In genomic region chr13:52010890-52011689, GRCh38 we compare ENCODE assay signal across 8 cellular contexts. TPM values are rescaled to one million over a fixed set of nuclear protein-coding genes. Genes with fewer than 3 reads are reported as not detected.
DNase-seq lines count a peak whose midpoint lies in the region; TF ChIP-seq lines count a peak whose summit lies in the region.

TSS of gene ATP7B (minus strand) at chr13:52011450. CDS start at chr13:52011337, 113 bp downstream.

- H3K4me1 ChIP-seq in fibroblast of lung (ENCODE audit: control insufficient read depth, extremely low read depth, insufficient read depth, low read length), result peaks cover 4% of the 10 kb centered on the region

- peak within 1 kb of the TSS; percentile 66 for H3K9ac ChIP-seq in fibroblast of lung (ENCODE audit: insufficient read depth, low read length)

- no peaks in the 10 kb centered on the region for H3K36me3 ChIP-seq in fibroblast of lung (ENCODE audit: control insufficient read depth, insufficient read depth, low read length)

- H3K4me3 Mint-ChIP-seq in nephron, result peak within 1 kb of the TSS; percentile 92 to 100 (median 99)
- H3K4me3 Mint-ChIP-seq in type B pancreatic cell, result peak within 1 kb of the TSS; percentile 100

- peak within 1 kb of the TSS; percentile 91 to 94 (median 94) for H3K27ac Mint-ChIP-seq in nephron
- peak within 1 kb of the TSS; percentile 98 for H3K27ac Mint-ChIP-seq in type B pancreatic cell

- TF ChIP-seq CTCF in fibroblast of lung (conservative IDR thresholded peaks at IDR 0.05 in 1 of 2, IDR thresholded peaks at IDR 0.05 in 1 of 2; ENCODE audit: low read depth in 1 of 2, low read length in 2 of 2) (peak in 1 of 2 donors; percentile 26), nephron (IDR thresholded peaks at IDR 0.05; ENCODE audit: unreplicated experiment in 3 of 3) (peak in 1 of 3 experiments; percentile 7), type B pancreatic cell (conservative IDR thresholded peaks at IDR 0.05) (peak; percentile 46)

- peak; percentile 10 for DNase-seq in NCI-H1105 treated with DMSO at 0.1 percent for 48 hours (lab: John Stamatoyannopoulos, UW)
- DNase-seq in NCI-H1105 (lab: John Stamatoyannopoulos, UW), result no peak
- no peak for DNase-seq in Jurkat, Clone E6-1 (ENCODE audit: low read depth, low spot score)
- DNase-seq in activated CD8-positive, alpha-beta memory T cell treated with anti-CD3 and anti-CD28 coated beads for 24 hours, result peak; percentile 69
- peak in 1 of 2 donors; percentile 12 for DNase-seq in fibroblast of lung (ENCODE audit: low read depth in 2 of 2)
- DNase-seq in type B pancreatic cell (ENCODE audit: extremely low spot score, unreplicated experiment), result no peak
- DNase-seq in NCI-H2081 treated with DMSO at 0.1 percent for 48 hours (lab: John Stamatoyannopoulos, UW), result no peak

- no peaks in the 10 kb centered on the region for H3K9me3 ChIP-seq in fibroblast of lung (ENCODE audit: control insufficient read depth, insufficient read depth, low read depth, low read length)

- H2AFZ ChIP-seq in fibroblast of lung (ENCODE audit: low read length), result peak within 1 kb of the TSS; percentile 93

- no peaks in the 10 kb centered on the region for H4K20me1 ChIP-seq in fibroblast of lung (ENCODE audit: control insufficient read depth, extremely low read depth, insufficient read depth, low read length)

- peaks cover 23% of the 10 kb centered on the region for H3K4me1 Mint-ChIP-seq in nephron
- H3K4me1 Mint-ChIP-seq in type B pancreatic cell (ENCODE audit: unreplicated experiment), result peaks cover 11% of the 10 kb centered on the region

- H3K9me3 Mint-ChIP-seq in nephron, result no peaks in the 10 kb centered on the region
- no peaks in the 10 kb centered on the region for H3K9me3 Mint-ChIP-seq in type B pancreatic cell

- H3K4me3 ChIP-seq in Jurkat, Clone E6-1 (ENCODE audit: low read length), result peak within 1 kb of the TSS; percentile 98
- peak within 1 kb of the TSS; percentile 85 to 99 (median 96) for H3K4me3 ChIP-seq in fibroblast of lung (replicated peaks in 1 of 4; ENCODE audit: control extremely low read depth in 1 of 4, insufficient read depth in 1 of 4, low read depth in 3 of 4, low read length in 4 of 4)

- peaks cover 25% of the 10 kb centered on the region for H3K79me2 ChIP-seq in fibroblast of lung (ENCODE audit: control insufficient read depth, insufficient read depth, low read length)

- H3K27me3 ChIP-seq in fibroblast of lung (ENCODE audit: control insufficient read depth, insufficient read depth, low read length), result peaks cover 10% of the 10 kb centered on the region

- H3K4me2 ChIP-seq in fibroblast of lung (ENCODE audit: extremely low read depth, insufficient read depth, low read length), result peak within 1 kb of the TSS; percentile 100

- H3K27me3 Mint-ChIP-seq in nephron (ENCODE audit: low read depth) (no peaks in the 10 kb centered on the region), type B pancreatic cell (peaks cover 16% of the 10 kb centered on the region)

- H3K36me3 Mint-ChIP-seq in nephron (ENCODE audit: low read depth) (peaks cover 17% of the 10 kb centered on the region), type B pancreatic cell (peaks cover 11% of the 10 kb centered on the region)

- peak within 1 kb of the TSS; percentile 78 for H3K27ac ChIP-seq in fibroblast of lung (ENCODE audit: insufficient read depth, low read length)

RNA-seq across cellular contexts. Expression of gene ATP7B, which starts in this region (rescaled TPM):
- 4.5 TPM for polyA plus RNA-seq in Jurkat, Clone E6-1 (2012; ENCODE audit: insufficient read depth, insufficient read length)
- total RNA-seq in fibroblast of lung, result 2.6 and 3.3 TPM in 2 replicates
- polyA plus RNA-seq in fibroblast of lung, result 1.0 and 1.7 TPM in 2 replicates
- 0.90 and 1.7 TPM in 2 replicates for polyA plus RNA-seq in fibroblast of lung (2012)
- 0.82 and 6.6 TPM in 2 replicates for polyA minus RNA-seq in fibroblast of lung (ENCODE audit: low replicate concordance)
- 24.0 and 27.7 TPM in 2 replicates for total RNA-seq in type B pancreatic cell (ENCODE audit: low replicate concordance)

Comparison
In these comparisons a context has a peak if more than half of its experiments do, and no peak if none do; other contexts are left out.
1. DNase-seq: peak in NCI-H1105 treated with DMSO at 0.1 percent for 48 hours (single experiment) and activated CD8-positive, alpha-beta memory T cell treated with anti-CD3 and anti-CD28 coated beads for 24 hours (single experiment); none in NCI-H1105 (single experiment), Jurkat, Clone E6-1 (single experiment), type B pancreatic cell (single experiment) and NCI-H2081 treated with DMSO at 0.1 percent for 48 hours (single experiment).